29 cellular contexts compared by ENCODE assay signal in genomic region chrX:39961441-39961840, GRCh38.
"Had no signal": no experiment of that assay in that cellular context is flagged by ENCODE, and none has a peak within 500 bp of the region (broad histone marks: within the 10 kb centered on the region; RNA-seq: fewer than 3 reads in every experiment).

No MANE protein-coding gene starts in this region.

- H3K9me3 ChIP-seq: ascending aorta had no signal

- H3K4me3 ChIP-seq: ascending aorta, cardiac muscle cell had no signal

- H3K27me3 ChIP-seq: ascending aorta, cardiac muscle cell had no signal

- H3K4me1 ChIP-seq: ascending aorta had no signal

- H3K27ac ChIP-seq: ascending aorta, cardiac muscle cell, VCaP had no signal

- H3K36me3 ChIP-seq: ascending aorta, cardiac muscle cell had no signal

- FAIRE-seq: TTC549 had no signal

- DNase-seq: activated B cell treated with CpG ODN at 0.5 μM for 24 hours; activated CD4-positive, alpha-beta memory T cell treated with anti-CD3 and anti-CD28 coated beads for 36 hours; activated CD4-positive, alpha-beta T cell treated with anti-CD3 and anti-CD28 coated beads for 4 hours; activated CD4-positive, alpha-beta T cell treated with anti-CD3 and anti-CD28 coated beads, Interleukin-2, amount 10 ng/mL, durations not matched to agents 24 days and 14 days; activated CD4-positive, alpha-beta T cell treated with anti-CD3 and anti-CD28 coated beads, Interleukin-2, amount 50 U/mL, for 1 hour; activated CD4-positive, alpha-beta T cell treated with anti-CD3 and anti-CD28 coated beads, Interleukin-2, amount 50 U/mL, for 4 hours; activated CD4-positive, CD25-positive, alpha-beta regulatory T cell treated with anti-CD3 and anti-CD28 coated beads, Interleukin-2, amount 50 U/mL, for 72 hours; activated CD8-positive, alpha-beta memory T cell treated with anti-CD3 and anti-CD28 coated beads, Interleukin-2, amount 50 U/mL, for 4 hours; activated CD8-positive, alpha-beta T cell treated with anti-CD3 and anti-CD28 coated beads for 36 hours; activated effector memory CD4-positive, alpha-beta T cell treated with anti-CD3 and anti-CD28 coated beads, Interleukin-2, amount 50 U/mL, for 16 hours; activated gamma-delta T cell treated with Interleukin-2 at 50 U/mL for 16 hours; activated naive CD4-positive, alpha-beta T cell treated with anti-CD3 and anti-CD28 coated beads, Interleukin-2, amount 10 ng/mL, durations not matched to agents 7 days and 5 days; activated naive CD4-positive, alpha-beta T cell treated with Interleukin-2 at 50 U/mL for 16 hours; activated naive CD8-positive, alpha-beta T cell treated with anti-CD3 and anti-CD28 coated beads, Interleukin-2, amount 10 ng/mL, durations not matched to agents 7 days and 5 days; activated naive CD8-positive, alpha-beta T cell treated with anti-CD3 and anti-CD28 coated beads, Interleukin-2, amount 50 U/mL, for 24 hours; activated T-cell treated with anti-CD3 and anti-CD28 coated beads for 4 hours; activated T-cell treated with anti-CD3 and anti-CD28 coated beads, Interleukin-2, amount 50 U/mL, for 1 hour; activated T-cell treated with anti-CD3 and anti-CD28 coated beads, Interleukin-2, amount 50 U/mL, for 4 hours; activated T-cell treated with anti-CD3 and anti-CD28 coated beads, Interleukin-2, amount 50 U/mL, for 72 hours; amygdala; anterior cingulate cortex; cerebellar nuclear complex; T-helper 1 cell; T-helper 2 cell; T-helper 9 cell had no signal
